ENCODE assay signal across 16 cellular contexts in genomic region chr3:141328286-141329166, GRCh38. TPM values are rescaled to one million over a fixed set of nuclear protein-coding genes. Genes with fewer than 3 reads are reported as not detected.
DNase-seq lines count a peak whose midpoint lies in the region; ATAC-seq, FAIRE-seq and TF ChIP-seq lines count a peak whose summit lies in the region.
"Had no signal": no experiment of that assay in that cellular context is flagged by ENCODE, and none has a peak within 500 bp of the region (broad histone marks: within the 10 kb centered on the region; RNA-seq: fewer than 3 reads in every experiment).

No MANE protein-coding gene starts in this region.

- peaks cover 19% of the 10 kb centered on the region for H3F3A ChIP-seq in SK-N-SH (replicated peaks; ENCODE audit: insufficient read depth)

- H3K9ac ChIP-seq in SK-N-SH = no peak overlapping the region
- H3K9ac ChIP-seq: GM23248 had no signal

- H3K4me3 Mint-ChIP-seq in activated T-helper 17 cell treated with anti-CD3 and anti-CD28 coated beads, Interleukin-2, amount 50 U/mL, for 72 hours = no peak overlapping the region
- no peak overlapping the region for H3K4me3 Mint-ChIP-seq in immature natural killer cell
- H3K4me3 Mint-ChIP-seq: CD8-positive, alpha-beta T cell had no signal

- TF ChIP-seq POLR2A in GM12892 (IDR thresholded peaks at IDR 0.05; ENCODE audit: low read depth, low read length) = no peak

- H3K79me2 ChIP-seq in SK-N-SH (ENCODE audit: insufficient read depth) = no peaks in the 10 kb centered on the region

- WGBS in SK-N-SH (ENCODE audit: low lambda C conversion rate) = 86% methylated on average over 7 of the region's 7 CpGs

- H3K27me3 Mint-ChIP-seq in activated T-helper 17 cell treated with anti-CD3 and anti-CD28 coated beads, Interleukin-2, amount 50 U/mL, for 72 hours = peaks cover 6% of the 10 kb centered on the region
- peaks cover 2 to 5% (median 2%) of the 10 kb centered on the region in 3 donors for H3K27me3 Mint-ChIP-seq in immature natural killer cell (ENCODE audit: low read depth in 3 of 3)

- no peak overlapping the region for H2AFZ ChIP-seq in SK-N-SH (ENCODE audit: low read depth)
- H2AFZ ChIP-seq: GM23248 had no signal

- no peak for TF ChIP-seq RAD21 in SK-N-SH (IDR thresholded peaks at IDR 0.05; ENCODE audit: low read length)

- no peaks in the 10 kb centered on the region for H3K9me3 ChIP-seq in SK-N-SH
- H3K9me3 ChIP-seq: SJSA1 had no signal

- CTCF ChIA-PET in SK-N-SH (lab: Yijun Ruan, JAX) = interaction anchor here (0.8 to 4.2 kb wide), 3 partner anchors 16 to 124 kb away, joined by 3 to 17 read pairs (median 3); no protein-coding TSS in a partner anchor

- H3K27ac ChIP-seq in SK-N-SH (ENCODE audit: low read depth in 2 of 2, low read length in 1 of 2) = no peak overlapping the region
- H3K27ac ChIP-seq: GM23248, SJSA1 had no signal

- DNase-seq in GM12892 (ENCODE audit: insufficient read length) (no peak), SK-N-SH (no peak), NCI-H1048 (lab: John Stamatoyannopoulos, UW) (no peak), immature natural killer cell (no peak)
- DNase-seq: activated CD4-positive, CD25-positive, alpha-beta regulatory T cell treated with anti-CD3 and anti-CD28 coated beads, Interleukin-2, amount 50 U/mL, for 72 hours; CD8-positive, alpha-beta T cell; dermis blood vessel endothelial cell; foreskin fibroblast; GM23248; NCI-H1105 treated with DMSO at 0.1 percent for 48 hours; occipital lobe had no signal

- TF ChIP-seq CTCF in SK-N-SH (IDR thresholded peaks at IDR 0.05) = no peak

- no peak overlapping the region for H3K4me3 ChIP-seq in SK-N-SH (ENCODE audit: low read depth in 2 of 2, low read length in 1 of 2)
- H3K4me3 ChIP-seq: GM23248, SJSA1 had no signal

- H3K9me2 ChIP-seq in SK-N-SH = no peaks in the 10 kb centered on the region

- no peaks in the 10 kb centered on the region for H3K4me1 Mint-ChIP-seq in activated T-helper 17 cell treated with anti-CD3 and anti-CD28 coated beads, Interleukin-2, amount 50 U/mL, for 72 hours
- no peaks in the 10 kb centered on the region for H3K4me1 Mint-ChIP-seq in immature natural killer cell

- peaks cover 5 to 18% of the 10 kb centered on the region in 2 experiments; a peak in 3 of 4 replicates for H3K4me1 ChIP-seq in SK-N-SH (ENCODE audit: control insufficient read depth in 1 of 2, insufficient read depth in 2 of 2, low read depth in 1 of 2, low read length in 1 of 2)

- POLR2A ChIA-PET in SK-N-SH (lab: Yijun Ruan, JAX) = no interaction called here

- TF ChIP-seq EP300 in SK-N-SH (IDR thresholded peaks at IDR 0.05; ENCODE audit: borderline replicate concordance in 1 of 2, low read depth in 1 of 2, low read length in 1 of 2) = no peak

- no peaks in the 10 kb centered on the region for H3K27me3 ChIP-seq in SK-N-SH (ENCODE audit: insufficient read depth)
- H3K27me3 ChIP-seq: SJSA1 had no signal

- H4K20me1 ChIP-seq in SK-N-SH (ENCODE audit: insufficient read depth) = no peaks in the 10 kb centered on the region

- H3K9me3 Mint-ChIP-seq in activated T-helper 17 cell treated with anti-CD3 and anti-CD28 coated beads, Interleukin-2, amount 50 U/mL, for 72 hours = no peaks in the 10 kb centered on the region
- no peaks in the 10 kb centered on the region for H3K9me3 Mint-ChIP-seq in immature natural killer cell
- H3K9me3 Mint-ChIP-seq: CD8-positive, alpha-beta T cell had no signal

- no peak overlapping the region for H3K4me2 ChIP-seq in SK-N-SH

- no peaks in the 10 kb centered on the region for H3K36me3 ChIP-seq in SK-N-SH (replicated peaks in 1 of 2; ENCODE audit: control insufficient read depth in 1 of 2, insufficient read depth in 2 of 2, low read length in 1 of 2)
- H3K36me3 ChIP-seq: SJSA1 had no signal

- H3K36me3 Mint-ChIP-seq in activated T-helper 17 cell treated with anti-CD3 and anti-CD28 coated beads, Interleukin-2, amount 50 U/mL, for 72 hours (ENCODE audit: low read depth) = no peaks in the 10 kb centered on the region
- no peaks in the 10 kb centered on the region for H3K36me3 Mint-ChIP-seq in immature natural killer cell
- H3K36me3 Mint-ChIP-seq: CD8-positive, alpha-beta T cell had no signal

- peak; percentile 85 for FAIRE-seq in GM12892 (lab: Jason Lieb, UNC)

- no peak overlapping the region for H3K27ac Mint-ChIP-seq in activated T-helper 17 cell treated with anti-CD3 and anti-CD28 coated beads, Interleukin-2, amount 50 U/mL, for 72 hours
- no peak overlapping the region for H3K27ac Mint-ChIP-seq in immature natural killer cell
- H3K27ac Mint-ChIP-seq: CD8-positive, alpha-beta T cell had no signal

- ATAC-seq in GM18870 (IDR thresholded peaks at IDR 0.05; ENCODE audit: unreplicated experiment) (peak; percentile 49), HG02678 (IDR thresholded peaks at IDR 0.05; ENCODE audit: unreplicated experiment) (peak; percentile 62), HG02970 (IDR thresholded peaks at IDR 0.05; ENCODE audit: low FRiP score, unreplicated experiment) (no peak)
- peak; percentile 75 for ATAC-seq in activated T-helper 17 cell treated with anti-CD3 and anti-CD28 coated beads, Interleukin-2, amount 50 U/mL, for 72 hours (replicated peaks)
- ATAC-seq: CD8-positive, alpha-beta T cell had no signal

TF ChIP-seq in SK-N-SH, 30 proteins besides CTCF, POLR2A, EP300 and RAD21:
- TF ChIP-seq FOSL2 (IDR thresholded peaks at IDR 0.05; ENCODE audit: borderline replicate concordance, low read depth) = no peak
- no peak for TF ChIP-seq GATA2 (CRISPR knock-in tag; IDR thresholded peaks at IDR 0.05)
- TF ChIP-seq SIN3A (IDR thresholded peaks at IDR 0.05; ENCODE audit: borderline replicate concordance, low read depth, low read length) = no peak
- no peak for TF ChIP-seq MXI1 (IDR thresholded peaks at IDR 0.05; ENCODE audit: low read depth, low read length)
- TF ChIP-seq TAF1 (IDR thresholded peaks at IDR 0.05; ENCODE audit: borderline replicate concordance, low read depth, low read length) = no peak
- TF ChIP-seq SMC3 (IDR thresholded peaks at IDR 0.05; ENCODE audit: low read depth, low read length) = no peak
- no peak for TF ChIP-seq ELF1 (IDR thresholded peaks at IDR 0.05)
- no peak for TF ChIP-seq IRF3 (IDR thresholded peaks at IDR 0.05; ENCODE audit: low read depth, low read length)
- TF ChIP-seq TEAD4 (IDR thresholded peaks at IDR 0.05; ENCODE audit: borderline replicate concordance, insufficient read depth) = no peak
- no peak for TF ChIP-seq EZH2phosphoT487 (IDR thresholded peaks at IDR 0.05; ENCODE audit: borderline replicate concordance, low read depth)
- TF ChIP-seq USF2 (IDR thresholded peaks at IDR 0.05; ENCODE audit: borderline replicate concordance, low read depth, low read length) = no peak
- TF ChIP-seq RCOR1 (IDR thresholded peaks at IDR 0.05; ENCODE audit: low read length) = no peak
- TF ChIP-seq FOXJ3 (CRISPR knock-in tag; IDR thresholded peaks at IDR 0.05) = no peak
- no peak for TF ChIP-seq POLR2AphosphoS5 (IDR thresholded peaks at IDR 0.05; ENCODE audit: low read depth, low read length)
- no peak for TF ChIP-seq PBX3 (IDR thresholded peaks at IDR 0.05)

RNA-seq across cellular contexts. Expression of gene ZBTB38, which starts 39.8 kb away (rescaled TPM):
- 101 TPM for polyA plus RNA-seq in GM12892 (2012; ENCODE audit: missing spikeins)
- total RNA-seq in activated T-helper 17 cell treated with anti-CD3 and anti-CD28 coated beads, Interleukin-2, amount 50 U/mL, for 72 hours = 10 to 100 TPM; 33.3 to 45.6 TPM
- 10.1 and 11.3 TPM in 2 replicates for polyA plus RNA-seq in SK-N-SH (2012; rRNA removed)
- 11.6 and 11.7 TPM in 2 replicates for polyA plus RNA-seq in SK-N-SH (2012; cell fraction: cytosol; rRNA removed)
- polyA plus RNA-seq in SK-N-SH (2012; cell fraction: nucleus; rRNA removed) = 20.0 and 21.9 TPM in 2 replicates
- polyA plus RNA-seq in immature natural killer cell = 10 to 100 TPM; 31.4 to 98.7 (median 68.1) TPM
